ENCODE assay signal across 14 cellular contexts in the genomic region with DNA sequence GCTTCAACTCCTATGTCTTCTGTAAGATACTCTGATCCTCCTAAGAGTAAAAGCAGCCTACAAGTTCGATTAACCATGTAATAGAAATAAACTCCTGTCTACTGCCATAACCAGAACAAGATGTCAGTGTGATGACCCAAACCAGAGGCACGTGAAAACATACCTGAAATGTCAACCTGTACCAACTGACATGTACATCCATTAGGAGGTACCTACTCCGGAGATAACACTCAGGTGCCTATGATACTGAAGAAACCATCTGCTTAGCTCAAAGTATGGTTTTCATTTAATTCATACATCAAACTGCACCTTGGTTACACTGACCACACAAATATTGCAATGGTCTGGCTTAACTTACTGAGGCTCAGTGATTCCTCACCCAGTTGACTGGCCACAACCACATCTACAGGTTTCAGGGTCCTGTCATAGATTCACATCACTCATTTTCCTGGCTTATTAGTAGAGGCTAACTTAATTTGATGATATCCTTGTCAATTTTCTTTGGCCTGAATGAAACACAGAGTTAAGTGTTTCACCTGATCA. TPM values are rescaled to one million over a fixed set of nuclear protein-coding genes. Genes with fewer than 3 reads are reported as not detected.
DNase-seq lines count a peak whose midpoint lies in the region; ATAC-seq, FAIRE-seq and TF ChIP-seq lines count a peak whose summit lies in the region.
"Had no signal": no experiment of that assay in that cellular context is flagged by ENCODE, and none has a peak within 500 bp of the region (broad histone marks: within the 10 kb centered on the region; RNA-seq: fewer than 3 reads in every experiment).

No MANE protein-coding gene starts in this region.

- H3K9me3 ChIP-seq in left ventricle myocardium inferior (replicated peaks) = no peaks in the 10 kb centered on the region
- no peaks in the 10 kb centered on the region for H3K9me3 ChIP-seq in astrocyte (ENCODE audit: insufficient read depth, low read depth, low read length)
- no peaks in the 10 kb centered on the region for H3K9me3 ChIP-seq in vagina
- no peaks in the 10 kb centered on the region for H3K9me3 ChIP-seq in H9 (ENCODE audit: control insufficient read depth, low read depth, low read length)
- H3K9me3 ChIP-seq: breast epithelium had no signal

- no peak overlapping the region for H4K91ac ChIP-seq in H9 (ENCODE audit: insufficient read length, low read depth, low read length)

- peaks cover 42% of the 10 kb centered on the region for H3K79me2 ChIP-seq in astrocyte (ENCODE audit: insufficient read depth, low read length)
- no peaks in the 10 kb centered on the region for H3K79me2 ChIP-seq in H9 (ENCODE audit: insufficient read depth, low read length)

- H3K4me3 ChIP-seq in left ventricle myocardium inferior = peak overlapping the region; percentile 89
- H3K4me3 ChIP-seq in astrocyte (ENCODE audit: insufficient read depth, low read depth, low read length) = no peak overlapping the region
- H3K4me3 ChIP-seq in vagina = peak overlapping the region; percentile 87 to 99

- no peak overlapping the region for H4K8ac ChIP-seq in H9 (replicated peaks; ENCODE audit: insufficient read length, low read depth, low read length)

- no peak overlapping the region for H3K56ac ChIP-seq in H9 (ENCODE audit: insufficient read length, low read depth, low read length)

- H3K4me1 Mint-ChIP-seq in astrocyte (ENCODE audit: low read depth, unreplicated experiment) (peaks cover 16% of the 10 kb centered on the region), natural killer cell (peaks cover 67 to 87% of the 10 kb centered on the region in 2 donors), H9 (peaks cover 31 to 36% of the 10 kb centered on the region in 2 experiments)

- no peak for TF ChIP-seq CTCF in left ventricle myocardium inferior (IDR thresholded peaks at IDR 0.05; ENCODE audit: borderline replicate concordance)
- no peak for TF ChIP-seq CTCF in astrocyte (IDR thresholded peaks at IDR 0.05; ENCODE audit: insufficient read depth, low read depth, low read length)
- TF ChIP-seq CTCF in natural killer cell (IDR thresholded peaks at IDR 0.05) = no peak
- no peak for TF ChIP-seq CTCF in vagina (IDR thresholded peaks at IDR 0.05)
- TF ChIP-seq CTCF in H9 (conservative IDR thresholded peaks at IDR 0.05) = no peak

- H2AFZ ChIP-seq in astrocyte (ENCODE audit: low read depth, low read length) (no peak overlapping the region), H9 (ENCODE audit: low read length) (no peak overlapping the region)

- no peak for TF ChIP-seq POLR2A in vagina (IDR thresholded peaks at IDR 0.05)

- H3K9me3 Mint-ChIP-seq in astrocyte (ENCODE audit: unreplicated experiment) = no peaks in the 10 kb centered on the region
- H3K9me3 Mint-ChIP-seq in natural killer cell = no peaks in the 10 kb centered on the region
- no peaks in the 10 kb centered on the region; a peak in 1 of 5 replicates for H3K9me3 Mint-ChIP-seq in H9

- no peak overlapping the region for H3K18ac ChIP-seq in H9 (ENCODE audit: insufficient read length, low read depth, low read length)

- peaks cover 9% of the 10 kb centered on the region for H3K36me3 Mint-ChIP-seq in astrocyte (ENCODE audit: low read depth, unreplicated experiment)
- peaks cover 8% of the 10 kb centered on the region for H3K36me3 Mint-ChIP-seq in natural killer cell
- H3K36me3 Mint-ChIP-seq in H9 (ENCODE audit: insufficient read depth in 1 of 3, low read depth in 3 of 3) = peaks cover 0 to 2% (median 0%) of the 10 kb centered on the region in 3 experiments; a peak in 1 of 7 replicates

- no peak overlapping the region for H3K14ac ChIP-seq in H9 (ENCODE audit: insufficient read depth, low read length)

- FAIRE-seq in astrocyte (lab: Jason Lieb, UNC) = no peak
- FAIRE-seq: HepG2 had no signal

- no peak overlapping the region for H2BK20ac ChIP-seq in H9 (ENCODE audit: low read depth, low read length, poor library complexity, severe bottlenecking)

- no CpG with 5 or more reads among the region's 3 CpGs for WGBS in H9 (ENCODE audit: extremely low coverage, insufficient read length, low lambda C conversion rate)

- peak overlapping the region; percentile 3 for H3K4me2 ChIP-seq in astrocyte (ENCODE audit: low read length)
- no peak overlapping the region for H3K4me2 ChIP-seq in H9 (ENCODE audit: insufficient read depth, insufficient read length, low read length)

- H3K27me3 Mint-ChIP-seq in astrocyte (ENCODE audit: low read depth, unreplicated experiment) (peaks cover 2% of the 10 kb centered on the region), natural killer cell (ENCODE audit: low read depth in 2 of 2) (no peaks in the 10 kb centered on the region), H9 (ENCODE audit: low read depth) (peaks cover 31% of the 10 kb centered on the region)

- H3K36me3 ChIP-seq in left ventricle myocardium inferior (peaks cover 14% of the 10 kb centered on the region), astrocyte (ENCODE audit: insufficient read depth, low read length) (no peaks in the 10 kb centered on the region), vagina (peaks cover 0 to 11% of the 10 kb centered on the region in 2 donors)
- H3K36me3 ChIP-seq: breast epithelium had no signal

- H3K27ac ChIP-seq in left ventricle myocardium inferior (replicated peaks) (peak overlapping the region; percentile 91), astrocyte (ENCODE audit: low read depth, low read length) (no peak overlapping the region), vagina (peak overlapping the region; percentile 97), H9 (ENCODE audit: insufficient read length, low read depth, low read length) (no peak overlapping the region)

- H3K4ac ChIP-seq in H9 (ENCODE audit: low read depth, low read length) = no peak overlapping the region

- H3K4me3 Mint-ChIP-seq in astrocyte (ENCODE audit: unreplicated experiment) (no peak overlapping the region), natural killer cell (peak overlapping the region; percentile 87), H9 (no peak overlapping the region)

- H3T11ph ChIP-seq in H9 (ENCODE audit: low read length) = no peak overlapping the region

- no peak overlapping the region for H2BK120ac ChIP-seq in H9 (ENCODE audit: low read depth, low read length, poor library complexity, severe bottlenecking)

- no peak overlapping the region for H2BK5ac ChIP-seq in H9 (ENCODE audit: insufficient read length, low read length)

- no peak overlapping the region for H4K5ac ChIP-seq in H9 (ENCODE audit: insufficient read length, low read depth, low read length)

- H3K27me3 ChIP-seq in left ventricle myocardium inferior (ENCODE audit: low read depth) (no peaks in the 10 kb centered on the region), astrocyte (ENCODE audit: insufficient read depth, low read length) (peaks cover 2% of the 10 kb centered on the region), vagina (no peaks in the 10 kb centered on the region), H9 (ENCODE audit: insufficient read depth, low read length) (peaks cover 10% of the 10 kb centered on the region; the same call in 1 of the 2 replicates)
- H3K27me3 ChIP-seq: breast epithelium had no signal

- ATAC-seq in Right ventricle myocardium inferior = no peak
- no peak for ATAC-seq in natural killer cell
- ATAC-seq in GM21423 (IDR thresholded peaks at IDR 0.05; ENCODE audit: unreplicated experiment) = no peak
- ATAC-seq: HepG2, left lobe of liver, Panc1 had no signal

- H3K23ac ChIP-seq in H9 (ENCODE audit: insufficient read length, low read depth, low read length) = no peak overlapping the region

- H3K4me1 ChIP-seq in left ventricle myocardium inferior (peaks cover 90% of the 10 kb centered on the region), astrocyte (ENCODE audit: insufficient read depth, low read length) (peaks cover 13% of the 10 kb centered on the region), vagina (peaks cover 79% of the 10 kb centered on the region), H9 (ENCODE audit: insufficient read depth, low read length) (peaks cover 10% of the 10 kb centered on the region; the same call in 1 of the 2 replicates)

- no peaks in the 10 kb centered on the region for H3K79me1 ChIP-seq in H9 (ENCODE audit: insufficient read depth, low read depth, low read length, poor library complexity, severe bottlenecking)

- peaks cover 49% of the 10 kb centered on the region for H4K20me1 ChIP-seq in astrocyte (ENCODE audit: insufficient read depth, low read length)
- H4K20me1 ChIP-seq in H9 (ENCODE audit: control insufficient read depth, insufficient read depth, insufficient read length) = no peaks in the 10 kb centered on the region

- H2BK15ac ChIP-seq in H9 (ENCODE audit: low read depth, low read length) = no peak overlapping the region

- H2BK12ac ChIP-seq in H9 (ENCODE audit: insufficient read length, low read depth, low read length) = no peak overlapping the region

- intact Hi-C loops in left ventricle myocardium inferior (cut with micrococcal nuclease) = loop anchor here (10.0 kb wide), 1 partner anchor 80 kb away; no protein-coding TSS in a partner anchor
- intact Hi-C loops in Right ventricle myocardium inferior (cut with DNase I) = loop anchor here (2.0 to 5.0 kb wide), 3 partner anchors 32 to 102 kb away; no protein-coding TSS in a partner anchor
- intact Hi-C loops in natural killer cell (cut with micrococcal nuclease) = loop anchor here (10.0 kb wide), 1 partner anchor 90 kb away; no protein-coding TSS in a partner anchor
- intact Hi-C loops in vagina (cut with DNase I) = loop anchor here (5.0 to 10.0 kb wide), 2 partner anchors 72 to 100 kb away; no protein-coding TSS in a partner anchor

- H3K9ac ChIP-seq in astrocyte (ENCODE audit: low read length) (no peak overlapping the region), H9 (ENCODE audit: extremely low read depth, insufficient read length, low read length) (no peak overlapping the region)

- DNase-seq in left ventricle myocardium inferior (no peak), Right ventricle myocardium inferior (ENCODE audit: missing footprints) (no peak), astrocyte (ENCODE audit: low read depth) (no peak), natural killer cell (no peak), vagina (ENCODE audit: extremely low spot score in 2 of 2) (no peak), H9 (no peak), NAMALWA (ENCODE audit: low spot score) (no peak)
- DNase-seq: activated CD4-positive, CD25-positive, alpha-beta regulatory T cell; NCI-H2081 had no signal

- no peak overlapping the region for H2AK5ac ChIP-seq in H9 (ENCODE audit: insufficient read length, low read length)

- peaks cover 25% of the 10 kb centered on the region for H3K23me2 ChIP-seq in H9 (ENCODE audit: insufficient read length, low read depth, low read length, poor library complexity, severe bottlenecking)

- H3K27ac Mint-ChIP-seq in astrocyte (ENCODE audit: unreplicated experiment) = no peak overlapping the region
- peak overlapping the region; percentile 84 to 86 for H3K27ac Mint-ChIP-seq in natural killer cell
- no peak overlapping the region for H3K27ac Mint-ChIP-seq in H9

RNA-seq across cellular contexts. Expression of a gene that starts 4.4 kb away (rescaled TPM):
- total RNA-seq in left ventricle myocardium inferior (15.7 TPM), Right ventricle myocardium inferior (24.8 TPM), astrocyte (10.5 and 10.9 TPM in 2 replicates), natural killer cell (100 to 1,000 TPM in 1 of 3 donors, 10 to 100 TPM in 2; 92.2 to 133 (median 99.0) TPM), vagina (31.7 TPM), H9 (2021) (3.8 and 4.0 TPM in 2 replicates)
- total RNA-seq: HepG2 had no signal

Comparison
In these comparisons a context has a peak if more than half of its experiments do, and no peak if none do; other contexts are left out.
1. H3K27ac ChIP-seq: peak in left ventricle myocardium inferior (single experiment) and vagina (single experiment); none in astrocyte (single experiment) and H9 (single experiment).
2. H3K27ac Mint-ChIP-seq: peak in natural killer cell (2 of 2); none in astrocyte (single experiment) and H9 (0 of 3).